In the genomic region with DNA sequence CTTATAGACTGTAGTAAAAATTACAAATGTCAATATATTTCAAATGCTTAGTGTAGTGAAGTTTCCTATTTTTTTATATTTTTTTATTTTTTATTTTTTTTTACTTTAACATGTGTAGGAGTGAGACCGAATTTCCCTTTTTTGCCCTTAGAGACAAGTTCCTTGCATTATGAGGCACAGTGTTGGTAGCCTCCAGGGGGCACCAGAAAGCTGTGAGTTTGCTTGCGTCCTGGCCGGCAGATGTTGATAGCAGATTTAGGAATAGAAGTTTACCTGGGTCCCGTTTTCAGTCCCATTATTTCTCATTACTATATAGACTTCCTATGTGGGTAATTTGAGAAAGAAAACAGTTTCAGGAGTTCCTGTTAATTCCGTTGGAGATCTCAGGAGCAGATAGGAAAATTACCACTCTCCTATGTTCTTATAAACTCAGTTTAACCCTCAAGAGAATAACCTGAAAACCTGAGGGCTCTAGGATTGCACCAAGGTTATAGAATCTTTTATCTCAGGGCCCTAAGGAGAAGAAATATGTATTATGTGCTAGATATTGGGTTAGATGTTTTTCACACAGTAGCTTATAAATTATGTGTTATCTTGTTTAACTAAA, we compare ENCODE assay signal across 8 cellular contexts.
DNase-seq lines count a peak whose midpoint lies in the region; ATAC-seq lines count a peak whose summit lies in the region.

No MANE protein-coding gene starts in this region.

- H3K4me3 Mint-ChIP-seq in effector memory CD8-positive, alpha-beta T cell, result no peak overlapping the region

- no peak overlapping the region for H3K27ac Mint-ChIP-seq in effector memory CD8-positive, alpha-beta T cell

- peak; percentile 81 for ATAC-seq in GM19438 (IDR thresholded peaks at IDR 0.05; ENCODE audit: low read depth, unreplicated experiment)
- peak; percentile 86 for ATAC-seq in HG03442 (IDR thresholded peaks at IDR 0.05; ENCODE audit: unreplicated experiment)
- no peak for ATAC-seq in effector memory CD8-positive, alpha-beta T cell (replicated peaks)

- DNase-seq in DMS 273 (lab: John Stamatoyannopoulos, UW; ENCODE audit: unreplicated experiment) (peak; percentile 82), NCI-H748 treated with DMSO at 0.1 percent for 48 hours (lab: John Stamatoyannopoulos, UW) (peak; percentile 49), glomerular endothelial cell (ENCODE audit: extremely low read depth, low read depth, low spot score) (peak; percentile 39), pulmonary artery endothelial cell (ENCODE audit: low read depth, low spot score) (peak; percentile 7)
- DNase-seq in activated T-cell treated with anti-CD3 and anti-CD28 coated beads, Interleukin-2, amount 50 U/mL, for 48 hours, result peak; percentile 60 to 62
- DNase-seq in effector memory CD8-positive, alpha-beta T cell, result no peak

- no peaks in the 10 kb centered on the region for H3K4me1 Mint-ChIP-seq in effector memory CD8-positive, alpha-beta T cell (ENCODE audit: low read depth in 2 of 2)

- H3K36me3 Mint-ChIP-seq in effector memory CD8-positive, alpha-beta T cell (ENCODE audit: insufficient read depth), result no peaks in the 10 kb centered on the region

- H3K27me3 Mint-ChIP-seq in effector memory CD8-positive, alpha-beta T cell, result no peaks in the 10 kb centered on the region

- H3K9me3 Mint-ChIP-seq in effector memory CD8-positive, alpha-beta T cell, result peaks cover 0 to 4% of the 10 kb centered on the region in 2 donors

Comparison
In these comparisons a context has a peak if more than half of its experiments do, and no peak if none do; other contexts are left out.
1. DNase-seq: peak in DMS 273 (single experiment), NCI-H748 treated with DMSO at 0.1 percent for 48 hours (single experiment), activated T-cell treated with anti-CD3 and anti-CD28 coated beads, Interleukin-2, amount 50 U/mL, for 48 hours (2 of 2), glomerular endothelial cell (single experiment) and pulmonary artery endothelial cell (single experiment); none in effector memory CD8-positive, alpha-beta T cell (0 of 3).